1 cellular context compared by ENCODE assay signal in genomic region chr3:31962801-31963205, GRCh38.
TF ChIP-seq lines count a peak whose summit lies in the region.

No MANE protein-coding gene starts in this region.

TF ChIP-seq in HepG2, 621 proteins besides CTCF, POLR2A, EP300 and RAD21:
- TF ChIP-seq ZNF552 (CRISPR knock-in tag; IDR thresholded peaks at IDR 0.05; ENCODE audit: borderline replicate concordance) (no peak), SIN3A (IDR thresholded peaks at IDR 0.05; ENCODE audit: borderline replicate concordance, low read depth, low read length) (no peak), MEIS2 (CRISPR knock-in tag; IDR thresholded peaks at IDR 0.05) (no peak), IKZF5 (CRISPR knock-in tag; IDR thresholded peaks at IDR 0.05) (no peak), ZNF816 (CRISPR knock-in tag; IDR thresholded peaks at IDR 0.05; ENCODE audit: borderline replicate concordance) (no peak), HMG20A (CRISPR knock-in tag; IDR thresholded peaks at IDR 0.05; ENCODE audit: borderline replicate concordance) (peak; percentile 15; the same call in 1 of the 2 replicates), HNRNPK (IDR thresholded peaks at IDR 0.05; ENCODE audit: low read depth, low read length, poor library complexity, severe bottlenecking) (peak; percentile 82), JUN (CRISPR knock-in tag; IDR thresholded peaks at IDR 0.05) (no peak), ATF4 (CRISPR knock-in tag; IDR thresholded peaks at IDR 0.05) (peak in 1 of 2 experiments; percentile 72; a peak in 2 of 4 replicates), GZF1 (CRISPR knock-in tag; IDR thresholded peaks at IDR 0.05) (no peak), ZBTB8A (CRISPR knock-in tag; IDR thresholded peaks at IDR 0.05; ENCODE audit: borderline replicate concordance, low read depth) (no peak), ZMYM2 (CRISPR knock-in tag; IDR thresholded peaks at IDR 0.05) (0 out of 2 replicates have a peak, but pooled peaks have one; percentile 50), PCBP2 (optimal IDR thresholded peaks at IDR 0.05; ENCODE audit: low read depth, low read length, poor library complexity, severe bottlenecking) (no peak), ZNF331 (CRISPR knock-in tag; IDR thresholded peaks at IDR 0.05) (no peak), ZKSCAN1 (IDR thresholded peaks at IDR 0.05; ENCODE audit: low read length) (peak; percentile 96), ATAD3A (CRISPR knock-in tag; IDR thresholded peaks at IDR 0.05) (no peak), ZFAT (CRISPR knock-in tag; conservative IDR thresholded peaks at IDR 0.05) (no peak), ZBTB33 (CRISPR knock-in tag; IDR thresholded peaks at IDR 0.05) (peak; percentile 87), ELF3 (CRISPR knock-in tag; IDR thresholded peaks at IDR 0.05) (peak; percentile 27; the same call in 1 of the 2 replicates)
- TF ChIP-seq, protein P1, sequence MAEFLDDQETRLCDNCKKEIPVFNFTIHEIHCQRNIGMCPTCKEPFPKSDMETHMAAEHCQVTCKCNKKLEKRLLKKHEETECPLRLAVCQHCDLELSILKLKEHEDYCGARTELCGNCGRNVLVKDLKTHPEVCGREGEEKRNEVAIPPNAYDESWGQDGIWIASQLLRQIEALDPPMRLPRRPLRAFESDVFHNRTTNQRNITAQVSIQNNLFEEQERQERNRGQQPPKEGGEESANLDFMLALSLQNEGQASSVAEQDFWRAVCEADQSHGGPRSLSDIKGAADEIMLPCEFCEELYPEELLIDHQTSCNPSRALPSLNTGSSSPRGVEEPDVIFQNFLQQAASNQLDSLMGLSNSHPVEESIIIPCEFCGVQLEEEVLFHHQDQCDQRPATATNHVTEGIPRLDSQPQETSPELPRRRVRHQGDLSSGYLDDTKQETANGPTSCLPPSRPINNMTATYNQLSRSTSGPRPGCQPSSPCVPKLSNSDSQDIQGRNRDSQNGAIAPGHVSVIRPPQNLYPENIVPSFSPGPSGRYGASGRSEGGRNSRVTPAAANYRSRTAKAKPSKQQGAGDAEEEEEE (CRISPR knock-in tag; IDR thresholded peaks at IDR 0.05; ENCODE audit: borderline replicate concordance), result no peak
- TF ChIP-seq, protein P2, sequence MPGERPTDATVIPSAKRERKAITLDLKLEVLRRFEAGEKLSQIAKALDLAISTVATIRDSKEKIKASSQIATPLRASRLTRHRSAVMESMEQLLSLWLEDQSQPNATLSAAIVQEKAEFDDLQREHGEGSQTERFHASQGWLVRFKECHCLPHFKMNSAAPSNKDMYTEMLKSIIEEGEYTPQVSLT (CRISPR knock-in tag; IDR thresholded peaks at IDR 0.05; ENCODE audit: borderline replicate concordance, low read depth), result no peak
- TF ChIP-seq, protein P3, sequence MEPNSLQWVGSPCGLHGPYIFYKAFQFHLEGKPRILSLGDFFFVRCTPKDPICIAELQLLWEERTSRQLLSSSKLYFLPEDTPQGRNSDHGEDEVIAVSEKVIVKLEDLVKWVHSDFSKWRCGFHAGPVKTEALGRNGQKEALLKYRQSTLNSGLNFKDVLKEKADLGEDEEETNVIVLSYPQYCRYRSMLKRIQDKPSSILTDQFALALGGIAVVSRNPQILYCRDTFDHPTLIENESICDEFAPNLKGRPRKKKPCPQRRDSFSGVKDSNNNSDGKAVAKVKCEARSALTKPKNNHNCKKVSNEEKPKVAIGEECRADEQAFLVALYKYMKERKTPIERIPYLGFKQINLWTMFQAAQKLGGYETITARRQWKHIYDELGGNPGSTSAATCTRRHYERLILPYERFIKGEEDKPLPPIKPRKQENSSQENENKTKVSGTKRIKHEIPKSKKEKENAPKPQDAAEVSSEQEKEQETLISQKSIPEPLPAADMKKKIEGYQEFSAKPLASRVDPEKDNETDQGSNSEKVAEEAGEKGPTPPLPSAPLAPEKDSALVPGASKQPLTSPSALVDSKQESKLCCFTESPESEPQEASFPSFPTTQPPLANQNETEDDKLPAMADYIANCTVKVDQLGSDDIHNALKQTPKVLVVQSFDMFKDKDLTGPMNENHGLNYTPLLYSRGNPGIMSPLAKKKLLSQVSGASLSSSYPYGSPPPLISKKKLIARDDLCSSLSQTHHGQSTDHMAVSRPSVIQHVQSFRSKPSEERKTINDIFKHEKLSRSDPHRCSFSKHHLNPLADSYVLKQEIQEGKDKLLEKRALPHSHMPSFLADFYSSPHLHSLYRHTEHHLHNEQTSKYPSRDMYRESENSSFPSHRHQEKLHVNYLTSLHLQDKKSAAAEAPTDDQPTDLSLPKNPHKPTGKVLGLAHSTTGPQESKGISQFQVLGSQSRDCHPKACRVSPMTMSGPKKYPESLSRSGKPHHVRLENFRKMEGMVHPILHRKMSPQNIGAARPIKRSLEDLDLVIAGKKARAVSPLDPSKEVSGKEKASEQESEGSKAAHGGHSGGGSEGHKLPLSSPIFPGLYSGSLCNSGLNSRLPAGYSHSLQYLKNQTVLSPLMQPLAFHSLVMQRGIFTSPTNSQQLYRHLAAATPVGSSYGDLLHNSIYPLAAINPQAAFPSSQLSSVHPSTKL (CRISPR knock-in tag; IDR thresholded peaks at IDR 0.05), result peak; percentile 28; the same call in 1 of the 2 replicates
